ENCODE assay signal across 1 cellular context in the genomic region with DNA sequence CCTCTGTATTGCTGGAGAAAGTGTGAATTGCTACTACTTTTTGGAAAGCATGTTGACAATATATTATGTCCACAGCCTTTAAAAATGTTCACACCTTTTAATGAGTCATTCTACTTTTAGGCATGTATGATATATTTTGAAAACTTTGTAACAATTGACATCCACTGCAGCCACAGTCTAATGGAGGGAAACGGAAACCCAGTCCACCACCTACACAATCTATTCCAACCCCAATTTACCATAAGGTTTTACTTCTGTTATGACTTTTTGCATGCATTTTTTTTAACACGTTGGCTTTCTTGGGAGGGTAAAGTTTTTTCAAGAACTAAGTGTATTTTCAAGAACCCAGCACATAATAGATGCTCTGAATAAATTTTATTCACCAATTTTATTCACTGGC.
TF ChIP-seq lines count a peak whose summit lies in the region.

No MANE protein-coding gene starts in this region.

TF ChIP-seq in GM12878, 131 proteins besides CTCF, POLR2A, EP300 and RAD21 (continued from another document and continues in another):
- TF ChIP-seq, protein P1, sequence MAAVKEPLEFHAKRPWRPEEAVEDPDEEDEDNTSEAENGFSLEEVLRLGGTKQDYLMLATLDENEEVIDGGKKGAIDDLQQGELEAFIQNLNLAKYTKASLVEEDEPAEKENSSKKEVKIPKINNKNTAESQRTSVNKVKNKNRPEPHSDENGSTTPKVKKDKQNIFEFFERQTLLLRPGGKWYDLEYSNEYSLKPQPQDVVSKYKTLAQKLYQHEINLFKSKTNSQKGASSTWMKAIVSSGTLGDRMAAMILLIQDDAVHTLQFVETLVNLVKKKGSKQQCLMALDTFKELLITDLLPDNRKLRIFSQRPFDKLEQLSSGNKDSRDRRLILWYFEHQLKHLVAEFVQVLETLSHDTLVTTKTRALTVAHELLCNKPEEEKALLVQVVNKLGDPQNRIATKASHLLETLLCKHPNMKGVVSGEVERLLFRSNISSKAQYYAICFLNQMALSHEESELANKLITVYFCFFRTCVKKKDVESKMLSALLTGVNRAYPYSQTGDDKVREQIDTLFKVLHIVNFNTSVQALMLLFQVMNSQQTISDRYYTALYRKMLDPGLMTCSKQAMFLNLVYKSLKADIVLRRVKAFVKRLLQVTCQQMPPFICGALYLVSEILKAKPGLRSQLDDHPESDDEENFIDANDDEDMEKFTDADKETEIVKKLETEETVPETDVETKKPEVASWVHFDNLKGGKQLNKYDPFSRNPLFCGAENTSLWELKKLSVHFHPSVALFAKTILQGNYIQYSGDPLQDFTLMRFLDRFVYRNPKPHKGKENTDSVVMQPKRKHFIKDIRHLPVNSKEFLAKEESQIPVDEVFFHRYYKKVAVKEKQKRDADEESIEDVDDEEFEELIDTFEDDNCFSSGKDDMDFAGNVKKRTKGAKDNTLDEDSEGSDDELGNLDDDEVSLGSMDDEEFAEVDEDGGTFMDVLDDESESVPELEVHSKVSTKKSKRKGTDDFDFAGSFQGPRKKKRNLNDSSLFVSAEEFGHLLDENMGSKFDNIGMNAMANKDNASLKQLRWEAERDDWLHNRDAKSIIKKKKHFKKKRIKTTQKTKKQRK (IDR thresholded peaks at IDR 0.05; ENCODE audit: low read depth, low read length): no peak
- peak; percentile 92 for TF ChIP-seq ATF7 (IDR thresholded peaks at IDR 0.05; ENCODE audit: low read depth)
- TF ChIP-seq JUND (IDR thresholded peaks at IDR 0.05; ENCODE audit: low read depth, low read length): peak; percentile 89
- peak; percentile 85; the same call in 1 of the 2 replicates for TF ChIP-seq STAT3 (IDR thresholded peaks at IDR 0.05; ENCODE audit: low read depth, low read length)
- no peak for TF ChIP-seq HDGF (IDR thresholded peaks at IDR 0.05)
- no peak for TF ChIP-seq PAX8 (IDR thresholded peaks at IDR 0.05)
- TF ChIP-seq SMC3 (IDR thresholded peaks at IDR 0.05; ENCODE audit: borderline replicate concordance, low read length): no peak
- no peak; the same call in 1 of the 2 replicates for TF ChIP-seq ZSCAN29 (IDR thresholded peaks at IDR 0.05)
- peak; percentile 77 for TF ChIP-seq GATAD2B (conservative IDR thresholded peaks at IDR 0.05; ENCODE audit: low read depth)
- TF ChIP-seq MTA3 (IDR thresholded peaks at IDR 0.05; ENCODE audit: borderline replicate concordance, low read length): peak; percentile 99
- TF ChIP-seq SUPT20H (IDR thresholded peaks at IDR 0.05; ENCODE audit: borderline replicate concordance, control insufficient read depth, low read depth, low read length): no peak
- TF ChIP-seq, protein P2, sequence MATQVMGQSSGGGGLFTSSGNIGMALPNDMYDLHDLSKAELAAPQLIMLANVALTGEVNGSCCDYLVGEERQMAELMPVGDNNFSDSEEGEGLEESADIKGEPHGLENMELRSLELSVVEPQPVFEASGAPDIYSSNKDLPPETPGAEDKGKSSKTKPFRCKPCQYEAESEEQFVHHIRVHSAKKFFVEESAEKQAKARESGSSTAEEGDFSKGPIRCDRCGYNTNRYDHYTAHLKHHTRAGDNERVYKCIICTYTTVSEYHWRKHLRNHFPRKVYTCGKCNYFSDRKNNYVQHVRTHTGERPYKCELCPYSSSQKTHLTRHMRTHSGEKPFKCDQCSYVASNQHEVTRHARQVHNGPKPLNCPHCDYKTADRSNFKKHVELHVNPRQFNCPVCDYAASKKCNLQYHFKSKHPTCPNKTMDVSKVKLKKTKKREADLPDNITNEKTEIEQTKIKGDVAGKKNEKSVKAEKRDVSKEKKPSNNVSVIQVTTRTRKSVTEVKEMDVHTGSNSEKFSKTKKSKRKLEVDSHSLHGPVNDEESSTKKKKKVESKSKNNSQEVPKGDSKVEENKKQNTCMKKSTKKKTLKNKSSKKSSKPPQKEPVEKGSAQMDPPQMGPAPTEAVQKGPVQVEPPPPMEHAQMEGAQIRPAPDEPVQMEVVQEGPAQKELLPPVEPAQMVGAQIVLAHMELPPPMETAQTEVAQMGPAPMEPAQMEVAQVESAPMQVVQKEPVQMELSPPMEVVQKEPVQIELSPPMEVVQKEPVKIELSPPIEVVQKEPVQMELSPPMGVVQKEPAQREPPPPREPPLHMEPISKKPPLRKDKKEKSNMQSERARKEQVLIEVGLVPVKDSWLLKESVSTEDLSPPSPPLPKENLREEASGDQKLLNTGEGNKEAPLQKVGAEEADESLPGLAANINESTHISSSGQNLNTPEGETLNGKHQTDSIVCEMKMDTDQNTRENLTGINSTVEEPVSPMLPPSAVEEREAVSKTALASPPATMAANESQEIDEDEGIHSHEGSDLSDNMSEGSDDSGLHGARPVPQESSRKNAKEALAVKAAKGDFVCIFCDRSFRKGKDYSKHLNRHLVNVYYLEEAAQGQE (IDR thresholded peaks at IDR 0.05; ENCODE audit: low read depth, low read length): peak; percentile 37; the same call in 1 of the 2 replicates
- TF ChIP-seq, protein P3, sequence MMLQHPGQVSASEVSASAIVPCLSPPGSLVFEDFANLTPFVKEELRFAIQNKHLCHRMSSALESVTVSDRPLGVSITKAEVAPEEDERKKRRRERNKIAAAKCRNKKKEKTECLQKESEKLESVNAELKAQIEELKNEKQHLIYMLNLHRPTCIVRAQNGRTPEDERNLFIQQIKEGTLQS (IDR thresholded peaks at IDR 0.05; ENCODE audit: borderline replicate concordance, extremely low read depth, low read depth, low read length): no peak
- no peak for TF ChIP-seq TARDBP (IDR thresholded peaks at IDR 0.05; ENCODE audit: borderline replicate concordance)
- TF ChIP-seq CEBPB (IDR thresholded peaks at IDR 0.05; ENCODE audit: borderline replicate concordance in 1 of 2, low read depth in 2 of 2, low read length in 2 of 2): peak in 1 of 2 experiments; percentile 96; a peak in 2 of 4 replicates
- TF ChIP-seq, protein P4, sequence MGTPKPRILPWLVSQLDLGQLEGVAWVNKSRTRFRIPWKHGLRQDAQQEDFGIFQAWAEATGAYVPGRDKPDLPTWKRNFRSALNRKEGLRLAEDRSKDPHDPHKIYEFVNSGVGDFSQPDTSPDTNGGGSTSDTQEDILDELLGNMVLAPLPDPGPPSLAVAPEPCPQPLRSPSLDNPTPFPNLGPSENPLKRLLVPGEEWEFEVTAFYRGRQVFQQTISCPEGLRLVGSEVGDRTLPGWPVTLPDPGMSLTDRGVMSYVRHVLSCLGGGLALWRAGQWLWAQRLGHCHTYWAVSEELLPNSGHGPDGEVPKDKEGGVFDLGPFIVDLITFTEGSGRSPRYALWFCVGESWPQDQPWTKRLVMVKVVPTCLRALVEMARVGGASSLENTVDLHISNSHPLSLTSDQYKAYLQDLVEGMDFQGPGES (IDR thresholded peaks at IDR 0.05): no peak
- TF ChIP-seq, protein P5, sequence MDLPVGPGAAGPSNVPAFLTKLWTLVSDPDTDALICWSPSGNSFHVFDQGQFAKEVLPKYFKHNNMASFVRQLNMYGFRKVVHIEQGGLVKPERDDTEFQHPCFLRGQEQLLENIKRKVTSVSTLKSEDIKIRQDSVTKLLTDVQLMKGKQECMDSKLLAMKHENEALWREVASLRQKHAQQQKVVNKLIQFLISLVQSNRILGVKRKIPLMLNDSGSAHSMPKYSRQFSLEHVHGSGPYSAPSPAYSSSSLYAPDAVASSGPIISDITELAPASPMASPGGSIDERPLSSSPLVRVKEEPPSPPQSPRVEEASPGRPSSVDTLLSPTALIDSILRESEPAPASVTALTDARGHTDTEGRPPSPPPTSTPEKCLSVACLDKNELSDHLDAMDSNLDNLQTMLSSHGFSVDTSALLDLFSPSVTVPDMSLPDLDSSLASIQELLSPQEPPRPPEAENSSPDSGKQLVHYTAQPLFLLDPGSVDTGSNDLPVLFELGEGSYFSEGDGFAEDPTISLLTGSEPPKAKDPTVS (IDR thresholded peaks at IDR 0.05; ENCODE audit: low read depth, low read length): no peak
- no peak for TF ChIP-seq STAT1 (conservative IDR thresholded peaks at IDR 0.05)
- no peak for TF ChIP-seq SUZ12 (IDR thresholded peaks at IDR 0.05; ENCODE audit: unreplicated experiment)
- TF ChIP-seq ASH2L (IDR thresholded peaks at IDR 0.05; ENCODE audit: borderline replicate concordance, low read depth): no peak
- TF ChIP-seq, protein P6, sequence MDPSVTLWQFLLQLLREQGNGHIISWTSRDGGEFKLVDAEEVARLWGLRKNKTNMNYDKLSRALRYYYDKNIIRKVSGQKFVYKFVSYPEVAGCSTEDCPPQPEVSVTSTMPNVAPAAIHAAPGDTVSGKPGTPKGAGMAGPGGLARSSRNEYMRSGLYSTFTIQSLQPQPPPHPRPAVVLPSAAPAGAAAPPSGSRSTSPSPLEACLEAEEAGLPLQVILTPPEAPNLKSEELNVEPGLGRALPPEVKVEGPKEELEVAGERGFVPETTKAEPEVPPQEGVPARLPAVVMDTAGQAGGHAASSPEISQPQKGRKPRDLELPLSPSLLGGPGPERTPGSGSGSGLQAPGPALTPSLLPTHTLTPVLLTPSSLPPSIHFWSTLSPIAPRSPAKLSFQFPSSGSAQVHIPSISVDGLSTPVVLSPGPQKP (IDR thresholded peaks at IDR 0.05; ENCODE audit: low read depth, low read length): no peak
- TF ChIP-seq, protein P7, sequence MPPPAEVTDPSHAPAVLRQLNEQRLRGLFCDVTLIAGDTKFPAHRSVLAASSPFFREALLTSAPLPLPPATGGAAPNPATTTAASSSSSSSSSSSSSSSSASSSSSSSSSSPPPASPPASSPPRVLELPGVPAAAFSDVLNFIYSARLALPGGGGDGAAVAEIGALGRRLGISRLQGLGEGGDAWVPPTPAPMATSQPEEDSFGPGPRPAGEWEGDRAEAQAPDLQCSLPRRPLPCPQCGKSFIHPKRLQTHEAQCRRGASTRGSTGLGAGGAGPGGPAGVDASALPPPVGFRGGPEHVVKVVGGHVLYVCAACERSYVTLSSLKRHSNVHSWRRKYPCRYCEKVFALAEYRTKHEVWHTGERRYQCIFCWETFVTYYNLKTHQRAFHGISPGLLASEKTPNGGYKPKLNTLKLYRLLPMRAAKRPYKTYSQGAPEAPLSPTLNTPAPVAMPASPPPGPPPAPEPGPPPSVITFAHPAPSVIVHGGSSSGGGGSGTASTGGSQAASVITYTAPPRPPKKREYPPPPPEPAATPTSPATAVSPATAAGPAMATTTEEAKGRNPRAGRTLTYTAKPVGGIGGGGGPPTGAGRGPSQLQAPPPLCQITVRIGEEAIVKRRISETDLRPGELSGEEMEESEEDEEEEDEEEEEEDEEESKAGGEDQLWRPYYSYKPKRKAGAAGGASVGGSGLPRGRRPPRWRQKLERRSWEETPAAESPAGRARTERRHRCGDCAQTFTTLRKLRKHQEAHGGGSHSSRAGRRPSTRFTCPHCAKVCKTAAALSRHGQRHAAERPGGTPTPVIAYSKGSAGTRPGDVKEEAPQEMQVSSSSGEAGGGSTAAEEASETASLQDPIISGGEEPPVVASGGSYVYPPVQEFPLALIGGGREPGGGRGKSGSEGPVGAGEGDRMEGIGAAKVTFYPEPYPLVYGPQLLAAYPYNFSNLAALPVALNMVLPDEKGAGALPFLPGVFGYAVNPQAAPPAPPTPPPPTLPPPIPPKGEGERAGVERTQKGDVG (CRISPR knock-in tag; IDR thresholded peaks at IDR 0.05): no peak
- TF ChIP-seq EZH2 (IDR thresholded peaks at IDR 0.05; ENCODE audit: borderline replicate concordance, control insufficient read depth, low read depth, low read length): no peak
- TF ChIP-seq BMI1 (IDR thresholded peaks at IDR 0.05; ENCODE audit: borderline replicate concordance): peak; percentile 89
- TF ChIP-seq TCF3 (IDR thresholded peaks at IDR 0.05; ENCODE audit: borderline replicate concordance, insufficient read depth, low read depth, low read length): peak; percentile 60; the same call in 1 of the 2 replicates
- TF ChIP-seq, protein P8, sequence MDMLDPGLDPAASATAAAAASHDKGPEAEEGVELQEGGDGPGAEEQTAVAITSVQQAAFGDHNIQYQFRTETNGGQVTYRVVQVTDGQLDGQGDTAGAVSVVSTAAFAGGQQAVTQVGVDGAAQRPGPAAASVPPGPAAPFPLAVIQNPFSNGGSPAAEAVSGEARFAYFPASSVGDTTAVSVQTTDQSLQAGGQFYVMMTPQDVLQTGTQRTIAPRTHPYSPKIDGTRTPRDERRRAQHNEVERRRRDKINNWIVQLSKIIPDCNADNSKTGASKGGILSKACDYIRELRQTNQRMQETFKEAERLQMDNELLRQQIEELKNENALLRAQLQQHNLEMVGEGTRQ (IDR thresholded peaks at IDR 0.05; ENCODE audit: borderline replicate concordance, low read depth, low read length): no peak
- TF ChIP-seq, protein P9, sequence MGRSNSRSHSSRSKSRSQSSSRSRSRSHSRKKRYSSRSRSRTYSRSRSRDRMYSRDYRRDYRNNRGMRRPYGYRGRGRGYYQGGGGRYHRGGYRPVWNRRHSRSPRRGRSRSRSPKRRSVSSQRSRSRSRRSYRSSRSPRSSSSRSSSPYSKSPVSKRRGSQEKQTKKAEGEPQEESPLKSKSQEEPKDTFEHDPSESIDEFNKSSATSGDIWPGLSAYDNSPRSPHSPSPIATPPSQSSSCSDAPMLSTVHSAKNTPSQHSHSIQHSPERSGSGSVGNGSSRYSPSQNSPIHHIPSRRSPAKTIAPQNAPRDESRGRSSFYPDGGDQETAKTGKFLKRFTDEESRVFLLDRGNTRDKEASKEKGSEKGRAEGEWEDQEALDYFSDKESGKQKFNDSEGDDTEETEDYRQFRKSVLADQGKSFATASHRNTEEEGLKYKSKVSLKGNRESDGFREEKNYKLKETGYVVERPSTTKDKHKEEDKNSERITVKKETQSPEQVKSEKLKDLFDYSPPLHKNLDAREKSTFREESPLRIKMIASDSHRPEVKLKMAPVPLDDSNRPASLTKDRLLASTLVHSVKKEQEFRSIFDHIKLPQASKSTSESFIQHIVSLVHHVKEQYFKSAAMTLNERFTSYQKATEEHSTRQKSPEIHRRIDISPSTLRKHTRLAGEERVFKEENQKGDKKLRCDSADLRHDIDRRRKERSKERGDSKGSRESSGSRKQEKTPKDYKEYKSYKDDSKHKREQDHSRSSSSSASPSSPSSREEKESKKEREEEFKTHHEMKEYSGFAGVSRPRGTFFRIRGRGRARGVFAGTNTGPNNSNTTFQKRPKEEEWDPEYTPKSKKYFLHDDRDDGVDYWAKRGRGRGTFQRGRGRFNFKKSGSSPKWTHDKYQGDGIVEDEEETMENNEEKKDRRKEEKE (IDR thresholded peaks at IDR 0.05): no peak
- TF ChIP-seq ZNF274 (IDR thresholded peaks at IDR 0.05; ENCODE audit: insufficient read depth, insufficient read length): no peak
- peak; percentile 33; the same call in 1 of the 2 replicates for TF ChIP-seq CHD2 (IDR thresholded peaks at IDR 0.05; ENCODE audit: borderline replicate concordance, low read depth, low read length)
- TF ChIP-seq FOS (IDR thresholded peaks at IDR 0.05; ENCODE audit: borderline replicate concordance, extremely low read depth, insufficient read length): no peak
- peak; percentile 100 for TF ChIP-seq ZNF217 (IDR thresholded peaks at IDR 0.05)
- no peak for TF ChIP-seq SMARCA5 (IDR thresholded peaks at IDR 0.05)
- TF ChIP-seq IKZF1 (conservative IDR thresholded peaks at IDR 0.05): peak; percentile 92
- TF ChIP-seq, protein P10, sequence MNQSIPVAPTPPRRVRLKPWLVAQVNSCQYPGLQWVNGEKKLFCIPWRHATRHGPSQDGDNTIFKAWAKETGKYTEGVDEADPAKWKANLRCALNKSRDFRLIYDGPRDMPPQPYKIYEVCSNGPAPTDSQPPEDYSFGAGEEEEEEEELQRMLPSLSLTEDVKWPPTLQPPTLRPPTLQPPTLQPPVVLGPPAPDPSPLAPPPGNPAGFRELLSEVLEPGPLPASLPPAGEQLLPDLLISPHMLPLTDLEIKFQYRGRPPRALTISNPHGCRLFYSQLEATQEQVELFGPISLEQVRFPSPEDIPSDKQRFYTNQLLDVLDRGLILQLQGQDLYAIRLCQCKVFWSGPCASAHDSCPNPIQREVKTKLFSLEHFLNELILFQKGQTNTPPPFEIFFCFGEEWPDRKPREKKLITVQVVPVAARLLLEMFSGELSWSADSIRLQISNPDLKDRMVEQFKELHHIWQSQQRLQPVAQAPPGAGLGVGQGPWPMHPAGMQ (IDR thresholded peaks at IDR 0.05; ENCODE audit: borderline replicate concordance): no peak
- peak; percentile 97 for TF ChIP-seq MEF2B (IDR thresholded peaks at IDR 0.05; ENCODE audit: partially characterized antibody, poor library complexity, severe bottlenecking)
- no peak for TF ChIP-seq CBX3 (IDR thresholded peaks at IDR 0.05; ENCODE audit: borderline replicate concordance, low read depth)
